15 cellular contexts compared by ENCODE assay signal in genomic region chr2:179985163-179985820, GRCh38. TPM values are rescaled to one million over a fixed set of nuclear protein-coding genes. Genes with fewer than 3 reads are reported as not detected.
DNase-seq lines count a peak whose midpoint lies in the region; ATAC-seq and TF ChIP-seq lines count a peak whose summit lies in the region.
"Had no signal": no experiment of that assay in that cellular context is flagged by ENCODE, and none has a peak within 500 bp of the region (broad histone marks: within the 10 kb centered on the region; RNA-seq: fewer than 3 reads in every experiment).

No MANE protein-coding gene starts in this region.

- H3K4me3 Mint-ChIP-seq in type B pancreatic cell (no peak overlapping the region), nephron progenitor cell (no peak overlapping the region)
- H3K4me3 Mint-ChIP-seq: activated CD4-positive, alpha-beta T cell treated with anti-CD3 and anti-CD28 coated beads for 36 hours had no signal

- peaks cover 74% of the 10 kb centered on the region for H3K36me3 ChIP-seq in left ventricle myocardium inferior
- peaks cover 0 to 94% (median 5%) of the 10 kb centered on the region in 3 donors for H3K36me3 ChIP-seq in esophagus squamous epithelium

- TF ChIP-seq POLR2A in esophagus squamous epithelium (IDR thresholded peaks at IDR 0.05), result no peak

- H3K27ac ChIP-seq in left ventricle myocardium inferior (replicated peaks), result no peak overlapping the region
- H3K27ac ChIP-seq in esophagus squamous epithelium, result no peak overlapping the region
- H3K27ac ChIP-seq in dorsolateral prefrontal cortex, result no peak overlapping the region
- H3K27ac ChIP-seq: coronary artery, gastrocnemius medialis had no signal

- DNase-seq in Right ventricle myocardium superior, result no peak
- no peak for DNase-seq in left ventricle myocardium inferior
- DNase-seq in type B pancreatic cell (ENCODE audit: extremely low spot score, unreplicated experiment), result no peak
- DNase-seq in esophagus squamous epithelium (lab: John Stamatoyannopoulos, UW), result no peak
- no peak for DNase-seq in nephron progenitor cell
- no peak for DNase-seq in dorsolateral prefrontal cortex
- DNase-seq: activated CD4-positive, alpha-beta T cell treated with anti-CD3 and anti-CD28 coated beads for 36 hours; gastrocnemius medialis; KG1; NCI-H226 had no signal

- no peak overlapping the region for H3K4me3 ChIP-seq in left ventricle myocardium inferior
- no peak overlapping the region for H3K4me3 ChIP-seq in esophagus squamous epithelium
- no peak overlapping the region for H3K4me3 ChIP-seq in dorsolateral prefrontal cortex
- H3K4me3 ChIP-seq: coronary artery, gastrocnemius medialis had no signal

- no peak for TF ChIP-seq CTCF in left ventricle myocardium inferior (IDR thresholded peaks at IDR 0.05; ENCODE audit: borderline replicate concordance)
- no peak for TF ChIP-seq CTCF in type B pancreatic cell (conservative IDR thresholded peaks at IDR 0.05)
- no peak for TF ChIP-seq CTCF in esophagus squamous epithelium (IDR thresholded peaks at IDR 0.05)
- no peak for TF ChIP-seq CTCF in nephron progenitor cell (IDR thresholded peaks at IDR 0.05)
- no peak for TF ChIP-seq CTCF in dorsolateral prefrontal cortex (IDR thresholded peaks at IDR 0.05 in 54 of 56, conservative IDR thresholded peaks at IDR 0.05 in 2 of 56; ENCODE audit: low read depth in 1 of 56, partially characterized antibody in 56 of 56)

- H3K4me1 ChIP-seq in left ventricle myocardium inferior, result no peaks in the 10 kb centered on the region
- no peaks in the 10 kb centered on the region for H3K4me1 ChIP-seq in esophagus squamous epithelium
- H3K4me1 ChIP-seq: gastrocnemius medialis had no signal

- no peaks in the 10 kb centered on the region for H3K27me3 ChIP-seq in left ventricle myocardium inferior (ENCODE audit: low read depth)
- no peaks in the 10 kb centered on the region for H3K27me3 ChIP-seq in esophagus squamous epithelium
- H3K27me3 ChIP-seq in dorsolateral prefrontal cortex, result no peaks in the 10 kb centered on the region
- H3K27me3 ChIP-seq: gastrocnemius medialis had no signal

- H3K36me3 Mint-ChIP-seq in type B pancreatic cell, result peaks cover 31% of the 10 kb centered on the region
- H3K36me3 Mint-ChIP-seq in nephron progenitor cell (ENCODE audit: low read depth), result peaks cover 59% of the 10 kb centered on the region

- H3K4me1 Mint-ChIP-seq in type B pancreatic cell (ENCODE audit: unreplicated experiment) (no peaks in the 10 kb centered on the region), nephron progenitor cell (no peaks in the 10 kb centered on the region)

- H3K9me3 ChIP-seq in left ventricle myocardium inferior (replicated peaks) (no peaks in the 10 kb centered on the region), esophagus squamous epithelium (no peaks in the 10 kb centered on the region)
- H3K9me3 ChIP-seq: gastrocnemius medialis had no signal

- no peaks in the 10 kb centered on the region for H3K9me3 Mint-ChIP-seq in type B pancreatic cell
- H3K9me3 Mint-ChIP-seq in nephron progenitor cell, result no peaks in the 10 kb centered on the region
- H3K9me3 Mint-ChIP-seq: activated naive CD4-positive, alpha-beta T cell treated with anti-CD3 and anti-CD28 coated beads, Interleukin-2, amount 50 U/mL, for 72 hours had no signal

- H3K27ac Mint-ChIP-seq in type B pancreatic cell, result no peak overlapping the region
- no peak overlapping the region for H3K27ac Mint-ChIP-seq in nephron progenitor cell
- H3K27ac Mint-ChIP-seq: activated CD4-positive, alpha-beta T cell treated with anti-CD3 and anti-CD28 coated beads for 36 hours; activated naive CD4-positive, alpha-beta T cell treated with anti-CD3 and anti-CD28 coated beads, Interleukin-2, amount 50 U/mL, for 72 hours had no signal

- intact Hi-C loops in Right ventricle myocardium superior (cut with DNase I) (no loop called here), left ventricle myocardium inferior (cut with micrococcal nuclease) (no loop called here), esophagus squamous epithelium (cut with DNase I) (no loop called here), dorsolateral prefrontal cortex (cut with DNase I) (no loop called here)

- WGBS in esophagus squamous epithelium, 2 donors, result 78 to 92% methylated on average over 5 of the region's 5 CpGs

- ATAC-seq in Right ventricle myocardium superior (ENCODE audit: poor library complexity) (peak; percentile 39), HG02588 (IDR thresholded peaks at IDR 0.05; ENCODE audit: unreplicated experiment) (peak; percentile 93), HG03378 (IDR thresholded peaks at IDR 0.05; ENCODE audit: unreplicated experiment) (peak; percentile 94)
- ATAC-seq: activated CD4-positive, alpha-beta T cell treated with anti-CD3 and anti-CD28 coated beads for 36 hours; activated naive CD4-positive, alpha-beta T cell treated with anti-CD3 and anti-CD28 coated beads, Interleukin-2, amount 50 U/mL, for 72 hours; gastrocnemius medialis; Right ventricle myocardium inferior had no signal

- H3K27me3 Mint-ChIP-seq in type B pancreatic cell (no peaks in the 10 kb centered on the region), nephron progenitor cell (ENCODE audit: low read depth, poor library complexity) (no peaks in the 10 kb centered on the region)
- H3K27me3 Mint-ChIP-seq: activated CD4-positive, alpha-beta T cell treated with anti-CD3 and anti-CD28 coated beads for 36 hours had no signal

RNA-seq across cellular contexts. Expression of gene CWC22, which starts 21.8 kb away (rescaled TPM):
- total RNA-seq in Right ventricle myocardium superior, result 11.6 TPM
- 12.0 TPM for total RNA-seq in left ventricle myocardium inferior
- total RNA-seq in type B pancreatic cell (ENCODE audit: low replicate concordance), result 18.7 and 21.8 TPM in 2 replicates
- total RNA-seq in esophagus squamous epithelium, result 10 to 100 TPM; 11.2 to 24.4 (median 17.7) TPM
- 10 to 100 TPM; 15.4 to 27.4 (median 20.2) TPM for total RNA-seq in dorsolateral prefrontal cortex

Comparison
In these comparisons a context has a peak if more than half of its experiments do, and no peak if none do; other contexts are left out.
1. ATAC-seq: peak in every context shown above with its lines; median percentile 94 in HG03378; 93 in HG02588; 39 in Right ventricle myocardium superior.